Comparison of ENCODE assay signal across 8 cellular contexts in the genomic region with DNA sequence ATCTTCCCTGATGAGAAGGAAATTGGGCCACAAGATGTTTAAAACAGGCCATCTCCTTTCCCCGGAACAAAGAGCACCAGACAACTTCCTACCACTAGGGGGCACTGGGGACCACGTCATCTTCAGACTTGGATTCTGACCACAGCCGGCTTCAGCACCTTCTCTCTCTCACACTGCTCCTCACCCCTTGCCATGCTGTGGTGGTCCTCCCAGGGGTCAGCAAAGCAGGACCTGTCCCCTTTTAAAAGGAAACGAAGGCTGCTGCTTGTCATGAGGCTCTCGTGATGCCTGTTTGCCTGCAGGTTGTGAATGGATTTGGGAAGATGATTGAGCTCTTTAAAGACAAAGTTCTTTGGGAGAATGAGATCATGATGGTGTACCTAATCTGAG. TPM values are rescaled to one million over a fixed set of nuclear protein-coding genes. Genes with fewer than 3 reads are reported as not detected.
DNase-seq lines count a peak whose midpoint lies in the region; ATAC-seq, FAIRE-seq and TF ChIP-seq lines count a peak whose summit lies in the region.

No MANE protein-coding gene starts in this region.

- no peak for TF ChIP-seq EP300 in HepG2 (IDR thresholded peaks at IDR 0.05; ENCODE audit: low read depth in 2 of 2, low read length in 2 of 2)
- no peak for TF ChIP-seq EP300 in HepG2 (CRISPR knock-in tag; IDR thresholded peaks at IDR 0.05; ENCODE audit: borderline replicate concordance)

- TF ChIP-seq CTCF in GM12801 (IDR thresholded peaks at IDR 0.05; ENCODE audit: extremely low read depth, insufficient read length) = peak; percentile 39
- peak; percentile 89 for TF ChIP-seq CTCF in colonic mucosa (IDR thresholded peaks at IDR 0.05)
- TF ChIP-seq CTCF in HepG2 (CRISPR knock-in tag; IDR thresholded peaks at IDR 0.05) = peak; percentile 95

- H3K9ac ChIP-seq in colonic mucosa (ENCODE audit: low read depth in 2 of 2, low read length in 2 of 2) (no peak overlapping the region), HepG2 (ENCODE audit: insufficient read depth, low read depth, low read length) (no peak overlapping the region)

- H3K4me2 ChIP-seq in HepG2 (ENCODE audit: low read depth, low read length) = no peak overlapping the region

- no peaks in the 10 kb centered on the region for H4K20me1 ChIP-seq in HepG2 (ENCODE audit: insufficient read depth, low read length)

- POLR2A ChIA-PET in HepG2 (lab: Yijun Ruan, JAX) = interaction anchor here (0.9 to 1.1 kb wide), 2 partner anchors 55 to 82 kb away, joined by 3 to 4 read pairs; no protein-coding TSS in a partner anchor

- TF ChIP-seq RAD21 in HepG2 (CRISPR knock-in tag; IDR thresholded peaks at IDR 0.05) = peak; percentile 86

- CTCF ChIA-PET in HepG2 (lab: Yijun Ruan, JAX; ENCODE audit: low intra/inter-chr PET ratio, low total read pairs) = interaction anchor here (0.7 to 7.2 kb wide), 6 partner anchors 19 to 85 kb away, joined by 3 to 81 read pairs (median 4); no protein-coding TSS in a partner anchor

- no peak overlapping the region for H3K4me3 ChIP-seq in colonic mucosa
- H3K4me3 ChIP-seq in HepG2 (replicated peaks in 1 of 3; ENCODE audit: insufficient read depth in 1 of 3, low read depth in 2 of 3, low read length in 3 of 3) = no peak overlapping the region

- no peak overlapping the region for H3K27ac ChIP-seq in colonic mucosa
- no peak overlapping the region for H3K27ac ChIP-seq in HepG2 (ENCODE audit: extremely low read length, insufficient read depth, low read length)

- intact Hi-C loops in colonic mucosa (cut with DNase I) = loop anchor here (2.0 kb wide), 1 partner anchor 81 kb away; no protein-coding TSS in a partner anchor
- intact Hi-C loops in HepG2 (cut with micrococcal nuclease; ENCODE audit: unreplicated experiment) = loop anchor here (1.0 kb wide), 1 partner anchor 82 kb away; no protein-coding TSS in a partner anchor

- H2AFZ ChIP-seq in HepG2 (ENCODE audit: low read length) = no peak overlapping the region

- no peaks in the 10 kb centered on the region for H3K79me2 ChIP-seq in HepG2 (ENCODE audit: insufficient read depth, low read length)

- FAIRE-seq in HepG2 (lab: Jason Lieb, UNC) = peak; percentile 60

- no peaks in the 10 kb centered on the region for H3K4me1 ChIP-seq in colonic mucosa
- peaks cover 11% of the 10 kb centered on the region for H3K4me1 ChIP-seq in HepG2 (ENCODE audit: insufficient read depth, low read length)

- ATAC-seq in HG02973 (IDR thresholded peaks at IDR 0.05; ENCODE audit: unreplicated experiment) = peak; percentile 65
- peak; percentile 88 for ATAC-seq in HepG2
- ATAC-seq in HG03469 (IDR thresholded peaks at IDR 0.05; ENCODE audit: unreplicated experiment) = no peak

- TF ChIP-seq POLR2A in HepG2 (IDR thresholded peaks at IDR 0.05; ENCODE audit: insufficient read depth in 1 of 2, low read depth in 2 of 2, low read length in 2 of 2) = no peak

- in situ Hi-C loops in HepG2 (cut with HindIII; ENCODE audit: extremely low pct_ligation_motif_present, low pct_unique_long_range_greater_than_20kb) = no loop called here

- no TSS peak for BruUV-seq in HepG2 (replicated peaks; lab: Mats Ljungman, UMichigan)

- 3% methylated on average over 5 of the region's 5 CpGs for WGBS in HepG2 (ENCODE audit: low lambda C conversion rate)

- H3K27me3 ChIP-seq in colonic mucosa (no peaks in the 10 kb centered on the region), HepG2 (ENCODE audit: control insufficient read depth in 1 of 2, insufficient read depth in 2 of 2, low read length in 2 of 2) (no peaks in the 10 kb centered on the region; a peak in 1 of 5 replicates)

- H3K9me3 ChIP-seq in colonic mucosa (no peaks in the 10 kb centered on the region), HepG2 (ENCODE audit: low read length) (no peaks in the 10 kb centered on the region)

- peak; percentile 24 for DNase-seq in NCI-H345 treated with DMSO at 0.1 percent for 48 hours (lab: John Stamatoyannopoulos, UW; ENCODE audit: unreplicated experiment)
- DNase-seq in activated CD4-positive, alpha-beta T cell treated with anti-CD3 and anti-CD28 coated beads for 4 hours = peak; percentile 76 to 87
- peak; percentile 89 for DNase-seq in colonic mucosa
- peak; percentile 66 for DNase-seq in HepG2 (ENCODE audit: low spot score)
- DNase-seq in stimulated activated CD4-positive, alpha-beta T cell treated with anti-CD3 and anti-CD28 coated beads, Interleukin-4, amount 100 ng/mL, for 1 hour = peak; percentile 73

- H3K36me3 ChIP-seq in colonic mucosa (peaks cover 12% of the 10 kb centered on the region), HepG2 (replicated peaks in 1 of 2; ENCODE audit: control insufficient read depth in 1 of 2, insufficient read depth in 2 of 2, low read length in 2 of 2) (peaks cover 4 to 25% of the 10 kb centered on the region in 2 experiments)

TF ChIP-seq in HepG2, 621 proteins besides CTCF, POLR2A, EP300 and RAD21 (continues in another document):
- 0 out of 4 replicates have a peak, but pooled peaks of 1 of the 2 experiments have one; percentile 40 for TF ChIP-seq KLF16 (CRISPR knock-in tag; IDR thresholded peaks at IDR 0.05)
- TF ChIP-seq ERF (CRISPR knock-in tag; IDR thresholded peaks at IDR 0.05) = peak; percentile 64; the same call in 1 of the 2 replicates
- TF ChIP-seq POLR2G (IDR thresholded peaks at IDR 0.05; ENCODE audit: low read depth, low read length) = no peak
- 0 out of 2 replicates have a peak, but pooled peaks have one; percentile 20 for TF ChIP-seq SAP130 (CRISPR knock-in tag; IDR thresholded peaks at IDR 0.05; ENCODE audit: low read depth)
- TF ChIP-seq STAG1 (CRISPR knock-in tag; IDR thresholded peaks at IDR 0.05) = peak; percentile 96
- peak; percentile 55 for TF ChIP-seq CREB1 (IDR thresholded peaks at IDR 0.05)
- TF ChIP-seq CREB1 (CRISPR knock-in tag; IDR thresholded peaks at IDR 0.05) = no peak
- TF ChIP-seq, protein P1, sequence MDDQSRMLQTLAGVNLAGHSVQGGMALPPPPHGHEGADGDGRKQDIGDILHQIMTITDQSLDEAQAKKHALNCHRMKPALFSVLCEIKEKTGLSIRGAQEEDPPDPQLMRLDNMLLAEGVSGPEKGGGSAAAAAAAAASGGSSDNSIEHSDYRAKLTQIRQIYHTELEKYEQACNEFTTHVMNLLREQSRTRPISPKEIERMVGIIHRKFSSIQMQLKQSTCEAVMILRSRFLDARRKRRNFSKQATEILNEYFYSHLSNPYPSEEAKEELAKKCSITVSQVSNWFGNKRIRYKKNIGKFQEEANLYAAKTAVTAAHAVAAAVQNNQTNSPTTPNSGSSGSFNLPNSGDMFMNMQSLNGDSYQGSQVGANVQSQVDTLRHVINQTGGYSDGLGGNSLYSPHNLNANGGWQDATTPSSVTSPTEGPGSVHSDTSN (CRISPR knock-in tag; IDR thresholded peaks at IDR 0.05; ENCODE audit: borderline replicate concordance) = no peak

RNA-seq across cellular contexts. Expression of gene RFT1, which starts 16.2 kb away (rescaled TPM):
- total RNA-seq in colonic mucosa = 10 to 100 TPM; 15.3 to 30.4 TPM
- total RNA-seq in HepG2 (2016; rRNA removed; fragmentation: Illumina TruSeq; extraction: Trizol) = 25.7 and 37.0 TPM in 2 replicates
- total RNA-seq in HepG2 (2016; cell fraction: cytosol; rRNA removed; fragmentation: Illumina TruSeq; extraction: Trizol; ENCODE audit: low read depth) = 4.3 and 5.1 TPM in 2 replicates
- total RNA-seq in HepG2 (2016; cell fraction: insoluble cytoplasmic fraction; rRNA removed; fragmentation: Illumina TruSeq; extraction: Trizol) = 25.2 and 37.3 TPM in 2 replicates
- 14.7 and 16.2 TPM in 2 replicates for total RNA-seq in HepG2 (2016; cell fraction: membrane; rRNA removed; fragmentation: Illumina TruSeq; extraction: Trizol)
- total RNA-seq in HepG2 (2016; cell fraction: nucleus; rRNA removed; fragmentation: Illumina TruSeq; extraction: Trizol) = 30.4 and 35.0 TPM in 2 replicates
- 21.0 and 23.2 TPM in 2 replicates for polyA plus RNA-seq in HepG2 (2011; rRNA removed)
- 21.9 and 27.5 TPM in 2 replicates for polyA plus RNA-seq in HepG2 (2011; cell fraction: cytosol; rRNA removed)
- 11.4 TPM in 2 replicates for polyA plus RNA-seq in HepG2 (2011; cell fraction: nucleus; rRNA removed)
- 13.7 and 19.5 TPM in 2 replicates for polyA plus RNA-seq in HepG2 (2012)
- 5.2 and 6.1 TPM in 2 replicates for polyA plus RNA-seq in HepG2 (2016; cell fraction: cytosol; fragmentation: Illumina TruSeq; extraction: Trizol; ENCODE audit: low read depth)
- polyA plus RNA-seq in HepG2 (2016; cell fraction: insoluble cytoplasmic fraction; fragmentation: Illumina TruSeq; extraction: Trizol; ENCODE audit: low read depth) = 20.1 and 21.3 TPM in 2 replicates
- 10.2 and 12.2 TPM in 2 replicates for polyA plus RNA-seq in HepG2 (2016; cell fraction: membrane; fragmentation: Illumina TruSeq; extraction: Trizol; ENCODE audit: low read depth)
- 32.4 and 36.2 TPM in 2 replicates for polyA plus RNA-seq in HepG2 (2016; cell fraction: nucleus; fragmentation: Illumina TruSeq; extraction: Trizol; ENCODE audit: insufficient read depth, low read depth)
- 79.7 and 80.7 TPM in 2 replicates for polyA minus RNA-seq in HepG2 (2011; rRNA and poly(A)+ RNA removed; ENCODE audit: low replicate concordance)
- polyA minus RNA-seq in HepG2 (2011; cell fraction: cytosol; rRNA and poly(A)+ RNA removed) = 17.0 and 17.7 TPM in 2 replicates
- 15.6 and 15.8 TPM in 2 replicates for polyA minus RNA-seq in HepG2 (2011; cell fraction: nucleus; rRNA and poly(A)+ RNA removed)

RNA-seq across cellular contexts. Expression of gene PRKCD, which starts 47.0 kb away (rescaled TPM):
- total RNA-seq in colonic mucosa (10 to 100 TPM; 58.9 to 75.0 TPM), HepG2 (2016; rRNA removed; fragmentation: Illumina TruSeq; extraction: Trizol) (1.6 and 4.3 TPM in 2 replicates)
- 0.79 and 1.0 TPM in 2 replicates for total RNA-seq in HepG2 (2016; cell fraction: cytosol; rRNA removed; fragmentation: Illumina TruSeq; extraction: Trizol; ENCODE audit: low read depth)
- total RNA-seq in HepG2 (2016; cell fraction: insoluble cytoplasmic fraction; rRNA removed; fragmentation: Illumina TruSeq; extraction: Trizol) = 1.7 and 3.8 TPM in 2 replicates
- 2.3 and 2.6 TPM in 2 replicates for total RNA-seq in HepG2 (2016; cell fraction: membrane; rRNA removed; fragmentation: Illumina TruSeq; extraction: Trizol)
- 4.3 and 4.4 TPM in 2 replicates for total RNA-seq in HepG2 (2016; cell fraction: nucleus; rRNA removed; fragmentation: Illumina TruSeq; extraction: Trizol)
- 40.7 and 47.7 TPM in 2 replicates for polyA plus RNA-seq in HepG2 (2011; rRNA removed)
- 43.8 and 46.4 TPM in 2 replicates for polyA plus RNA-seq in HepG2 (2011; cell fraction: cytosol; rRNA removed)
- polyA plus RNA-seq in HepG2 (2011; cell fraction: nucleus; rRNA removed) = 49.0 and 56.6 TPM in 2 replicates
- polyA plus RNA-seq in HepG2 (2012) = 26.9 and 29.1 TPM in 2 replicates
- 4.3 and 5.2 TPM in 2 replicates for polyA plus RNA-seq in HepG2 (2016; cell fraction: cytosol; fragmentation: Illumina TruSeq; extraction: Trizol; ENCODE audit: low read depth)
- polyA plus RNA-seq in HepG2 (2016; cell fraction: insoluble cytoplasmic fraction; fragmentation: Illumina TruSeq; extraction: Trizol; ENCODE audit: low read depth) = 19.3 and 22.7 TPM in 2 replicates
- polyA plus RNA-seq in HepG2 (2016; cell fraction: membrane; fragmentation: Illumina TruSeq; extraction: Trizol; ENCODE audit: low read depth) = 3.2 and 3.3 TPM in 2 replicates
- polyA plus RNA-seq in HepG2 (2016; cell fraction: nucleus; fragmentation: Illumina TruSeq; extraction: Trizol; ENCODE audit: insufficient read depth, low read depth) = 26.1 and 26.5 TPM in 2 replicates
- polyA minus RNA-seq in HepG2 (2011; rRNA and poly(A)+ RNA removed; ENCODE audit: low replicate concordance) = 30.4 and 51.6 TPM in 2 replicates
- 17.5 and 20.8 TPM in 2 replicates for polyA minus RNA-seq in HepG2 (2011; cell fraction: cytosol; rRNA and poly(A)+ RNA removed)
- 17.8 and 23.6 TPM in 2 replicates for polyA minus RNA-seq in HepG2 (2011; cell fraction: nucleus; rRNA and poly(A)+ RNA removed)

Comparison
In these comparisons a context has a peak if more than half of its experiments do, and no peak if none do; other contexts are left out.
1. CTCF ChIP-seq: peak in every context shown above with its lines; median percentile 95 in HepG2; 89 in colonic mucosa; 39 in GM12801.
2. DNase-seq: peak in every context shown above with its lines; median percentile 89 in colonic mucosa; 82 in activated CD4-positive, alpha-beta T cell treated with anti-CD3 and anti-CD28 coated beads for 4 hours; 73 in stimulated activated CD4-positive, alpha-beta T cell treated with anti-CD3 and anti-CD28 coated beads, Interleukin-4, amount 100 ng/mL, for 1 hour; 66 in HepG2; 24 in NCI-H345 treated with DMSO at 0.1 percent for 48 hours.
3. RNA of gene PRKCD, which starts 47.0 kb away (total RNA-seq): 58.9 to 75.0 TPM in colonic mucosa; 0.79 to 4.4 TPM in HepG2; every median in the first group is over 10 times any median in the second.